Comparison of ENCODE assay signal across 22 cellular contexts in the genomic region with DNA sequence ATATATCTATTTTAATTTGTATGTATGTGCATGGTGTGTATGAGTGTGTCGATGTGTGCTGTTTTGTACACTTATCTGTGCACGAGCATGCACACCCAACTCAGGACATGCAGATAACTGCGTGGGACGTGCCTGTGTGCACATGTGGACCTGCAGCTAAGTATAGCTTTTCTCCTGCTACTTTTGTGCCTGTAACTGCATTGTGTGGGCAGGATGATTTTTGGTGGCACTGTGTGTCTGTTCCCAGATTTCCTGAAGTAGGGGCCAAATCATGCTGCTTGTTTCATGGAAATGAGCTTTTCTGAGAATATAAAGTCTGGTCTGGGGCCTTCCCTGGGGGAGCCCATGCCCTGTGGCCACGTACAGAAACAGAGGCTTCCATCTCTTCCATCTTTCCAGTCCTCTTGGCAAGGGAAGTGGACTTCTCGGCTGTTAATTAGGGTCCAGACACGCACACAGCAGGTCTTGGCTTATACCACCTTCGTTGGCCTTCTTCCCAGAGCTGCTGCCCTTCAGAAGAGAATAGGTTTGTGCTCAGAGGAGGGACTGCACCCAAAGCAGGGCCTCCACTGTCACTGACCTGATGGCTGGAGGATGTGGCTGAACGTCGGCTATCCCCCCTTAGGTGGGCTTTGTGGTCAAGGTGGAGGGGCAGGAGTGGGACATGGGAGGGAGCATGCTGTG. TPM values are rescaled to one million over a fixed set of nuclear protein-coding genes. Genes with fewer than 3 reads are reported as not detected.
DNase-seq lines count a peak whose midpoint lies in the region; TF ChIP-seq lines count a peak whose summit lies in the region.
"Had no signal": no experiment of that assay in that cellular context is flagged by ENCODE, and none has a peak within 500 bp of the region (broad histone marks: within the 10 kb centered on the region; RNA-seq: fewer than 3 reads in every experiment).

No MANE protein-coding gene starts in this region.

- DNase-seq in DMS79 (lab: John Stamatoyannopoulos, UW) (peak; percentile 22), NCI-H2196 treated with DMSO at 0.1 percent for 48 hours (lab: John Stamatoyannopoulos, UW; ENCODE audit: unreplicated experiment) (peak; percentile 31), cerebellum (ENCODE audit: low spot score) (peak; percentile 94), islet precursor cell (peak; percentile 47), GM10266 (ENCODE audit: extremely low spot score) (no peak), GOT3 (lab: John Stamatoyannopoulos, UW) (no peak), AG20443 (ENCODE audit: low spot score) (no peak), COLO829 (ENCODE audit: low spot score) (no peak)
- DNase-seq: activated CD4-positive, alpha-beta T cell treated with anti-CD3 and anti-CD28 coated beads for 36 hours; activated T-cell treated with anti-CD3 and anti-CD28 coated beads, Interleukin-2, amount 50 U/mL, for 24 hours; IMR-90; naive B cell; NCI-H146; NCI-H526 treated with DMSO at 0.1 percent for 48 hours; retina; T-helper 17 cell had no signal

- TF ChIP-seq CTCF in GM10266 (IDR thresholded peaks at IDR 0.05; ENCODE audit: control insufficient read depth, insufficient read depth, low read depth, missing control alignments) = no peak

RNA-seq across cellular contexts. Expression of a gene that starts 30.2 kb away (rescaled TPM):
- total RNA-seq in cerebellum = 1.00 TPM
- total RNA-seq: A673, bronchial epithelial cell, left lobe of liver, mesenteric fat pad, RPMI7951 had no signal

RNA-seq across cellular contexts. Expression of a gene that starts 34.7 kb away (rescaled TPM):
- 38.7 TPM for total RNA-seq in cerebellum
- total RNA-seq: A673, Daoy, RPMI7951 had no signal

Comparison
In these comparisons a context has a peak if more than half of its experiments do, and no peak if none do; other contexts are left out.
1. DNase-seq: peak in DMS79 (single experiment), NCI-H2196 treated with DMSO at 0.1 percent for 48 hours (single experiment), cerebellum (single experiment) and islet precursor cell (single experiment); none in GM10266 (single experiment), GOT3 (single experiment), AG20443 (single experiment) and COLO829 (single experiment).